24 cellular contexts compared by ENCODE assay signal in genomic region chr11:74677131-74677530, GRCh38. TPM values are rescaled to one million over a fixed set of nuclear protein-coding genes. Genes with fewer than 3 reads are reported as not detected.
DNase-seq lines count a peak whose midpoint lies in the region; ATAC-seq lines count a peak whose summit lies in the region.
"Had no signal": no experiment of that assay in that cellular context is flagged by ENCODE, and none has a peak within 500 bp of the region (broad histone marks: within the 10 kb centered on the region; RNA-seq: fewer than 3 reads in every experiment).

No MANE protein-coding gene starts in this region.

- H3K79me1 ChIP-seq in mesenchymal stem cell (replicated peaks; ENCODE audit: low read length, poor library complexity, severe bottlenecking): no peaks in the 10 kb centered on the region

- H3K4me1 ChIP-seq in stomach smooth muscle (ENCODE audit: control insufficient read depth, insufficient read depth, low read length): peaks cover 49% of the 10 kb centered on the region
- peaks cover 9% of the 10 kb centered on the region for H3K4me1 ChIP-seq in mesenchymal stem cell (ENCODE audit: control insufficient read depth, insufficient read depth, low read depth, low read length)
- H3K4me1 ChIP-seq: Caco-2 had no signal

- no peak overlapping the region for H2AFZ ChIP-seq in mesenchymal stem cell (ENCODE audit: low read depth, low read length)

- H3K27ac ChIP-seq in stomach smooth muscle (ENCODE audit: low read length) (peak overlapping the region; percentile 1), mesenchymal stem cell (ENCODE audit: low read length, poor library complexity, severe bottlenecking) (no peak overlapping the region)
- H3K27ac ChIP-seq: ascending aorta had no signal

- no peaks in the 10 kb centered on the region for H3K36me3 ChIP-seq in stomach smooth muscle (ENCODE audit: control insufficient read depth in 2 of 2, insufficient read depth in 2 of 2, low read length in 2 of 2)
- H3K36me3 ChIP-seq in mesenchymal stem cell (ENCODE audit: control insufficient read depth in 1 of 2, insufficient read depth in 2 of 2, low read depth in 1 of 2, low read length in 2 of 2): no peaks in the 10 kb centered on the region
- H3K36me3 ChIP-seq: ascending aorta had no signal

- no peak overlapping the region for H3K23ac ChIP-seq in mesenchymal stem cell (ENCODE audit: low read length in 2 of 2)

- no peaks in the 10 kb centered on the region for H3K27me3 ChIP-seq in stomach smooth muscle (ENCODE audit: control insufficient read depth in 1 of 2, insufficient read depth in 2 of 2, low read length in 2 of 2)
- H3K27me3 ChIP-seq in mesenchymal stem cell (ENCODE audit: control insufficient read depth in 1 of 2, insufficient read depth in 1 of 2, low read length in 2 of 2): no peaks in the 10 kb centered on the region
- H3K27me3 ChIP-seq: ascending aorta had no signal

- no peaks in the 10 kb centered on the region for H3K9me3 ChIP-seq in stomach smooth muscle (ENCODE audit: control insufficient read depth in 2 of 2, low read length in 2 of 2)
- no peaks in the 10 kb centered on the region for H3K9me3 ChIP-seq in mesenchymal stem cell (ENCODE audit: control insufficient read depth, low read length)
- H3K9me3 ChIP-seq: ascending aorta, Caco-2 had no signal

- no peak overlapping the region for H3K14ac ChIP-seq in mesenchymal stem cell (ENCODE audit: low read length in 2 of 2)

- WGBS in mesenchymal stem cell: 89% methylated on average over 6 of the region's 6 CpGs

- H2BK120ac ChIP-seq in mesenchymal stem cell (ENCODE audit: low read depth, low read length): no peak overlapping the region

- no peak overlapping the region for H3K4me2 ChIP-seq in mesenchymal stem cell (ENCODE audit: low read length, poor library complexity, severe bottlenecking)

- no peak overlapping the region for H2BK12ac ChIP-seq in mesenchymal stem cell (ENCODE audit: low read length in 2 of 2)

- H3K4me3 ChIP-seq in stomach smooth muscle (ENCODE audit: low read length in 2 of 2) (no peak overlapping the region), mesenchymal stem cell (ENCODE audit: insufficient read depth in 1 of 2, low read depth in 1 of 2, low read length in 2 of 2) (no peak overlapping the region)
- H3K4me3 ChIP-seq: ascending aorta had no signal

- DNase-seq in activated effector memory CD4-positive, alpha-beta T cell treated with anti-CD3 and anti-CD28 coated beads, Interleukin-2, amount 50 U/mL, for 16 hours: peak; percentile 36
- DNase-seq in activated effector memory CD4-positive, alpha-beta T cell treated with Interleukin-2 at 50 U/mL for 16 hours: no peak
- DNase-seq in amniotic epithelial cell (ENCODE audit: low read depth): peak; percentile 40
- DNase-seq in mucosa of gallbladder (ENCODE audit: low spot score): peak; percentile 9
- no peak for DNase-seq in HuH-7.5 (ENCODE audit: low spot score)
- no peak for DNase-seq in mesenchymal stem cell
- DNase-seq: activated CD4-positive, alpha-beta T cell treated with anti-CD3 and anti-CD28 coated beads, Interleukin-2, amount 10 ng/mL, durations not matched to agents 24 days and 14 days; dermis blood vessel endothelial cell; left colon; NCI-H1092 treated with DMSO at 0.1 percent for 48 hours; NCI-H1930; substantia nigra; T-helper 2 cell had no signal

- H4K8ac ChIP-seq in mesenchymal stem cell (ENCODE audit: low read length): no peak overlapping the region

- H3K4ac ChIP-seq in mesenchymal stem cell (ENCODE audit: low read depth in 1 of 2, low read length in 2 of 2): no peak overlapping the region

- ATAC-seq in GM19023 (IDR thresholded peaks at IDR 0.05; ENCODE audit: unreplicated experiment): no peak
- ATAC-seq: activated naive CD4-positive, alpha-beta T cell treated with anti-CD3 and anti-CD28 coated beads, Interleukin-2, amount 50 U/mL, for 72 hours; HepG2; left colon; SK-N-SH treated with all-trans-retinoic acid at 6 μM for 48 hours had no signal

- H2BK5ac ChIP-seq in mesenchymal stem cell (ENCODE audit: low read depth, low read length, poor library complexity, severe bottlenecking): no peak overlapping the region

- no peak overlapping the region for H2BK15ac ChIP-seq in mesenchymal stem cell (ENCODE audit: low read depth, poor library complexity, severe bottlenecking)

- H4K91ac ChIP-seq in mesenchymal stem cell (ENCODE audit: low read length): no peak overlapping the region

- H3K9ac ChIP-seq in stomach smooth muscle (ENCODE audit: low read length in 2 of 2) (no peak overlapping the region), mesenchymal stem cell (ENCODE audit: low read length) (no peak overlapping the region)

- no peak overlapping the region for H3K18ac ChIP-seq in mesenchymal stem cell (ENCODE audit: low read depth in 1 of 2, low read length in 2 of 2)

- H2AK5ac ChIP-seq in mesenchymal stem cell (ENCODE audit: low read length, severe bottlenecking): no peak overlapping the region

RNA-seq across cellular contexts. Expression of gene CHRDL2, which starts 54.1 kb away (rescaled TPM):
- 312 TPM for total RNA-seq in mucosa of gallbladder
- not detected for polyA plus RNA-seq in mesenchymal stem cell (2013, experiment 1 of 2)
- not detected for polyA plus RNA-seq in mesenchymal stem cell (2013, experiment 2 of 2)
- total RNA-seq: activated CD4-positive, alpha-beta T cell treated with anti-CD3 and anti-CD28 coated beads, Interleukin-2, amount 10 ng/mL, durations not matched to agents 24 days and 14 days; activated naive CD4-positive, alpha-beta T cell treated with anti-CD3 and anti-CD28 coated beads, Interleukin-2, amount 50 U/mL, for 72 hours; ascending aorta; fibroblast of lung; glomerular endothelial cell; HepG2; RPMI7951 had no signal
- polyA plus RNA-seq: fibroblast of lung, neural cell had no signal

Comparison
In these comparisons a context has a peak if more than half of its experiments do, and no peak if none do; other contexts are left out.
1. DNase-seq: peak in activated effector memory CD4-positive, alpha-beta T cell treated with anti-CD3 and anti-CD28 coated beads, Interleukin-2, amount 50 U/mL, for 16 hours (single experiment), amniotic epithelial cell (single experiment) and mucosa of gallbladder (single experiment); none in activated effector memory CD4-positive, alpha-beta T cell treated with Interleukin-2 at 50 U/mL for 16 hours (single experiment), HuH-7.5 (single experiment) and mesenchymal stem cell (single experiment).